In genomic region chr15:39960411-39960810, GRCh38 we compare ENCODE assay signal across 17 cellular contexts. TPM values are rescaled to one million over a fixed set of nuclear protein-coding genes. Genes with fewer than 3 reads are reported as not detected.
"Had no signal": no experiment of that assay in that cellular context is flagged by ENCODE, and none has a peak within 500 bp of the region (broad histone marks: within the 10 kb centered on the region; RNA-seq: fewer than 3 reads in every experiment).

No MANE protein-coding gene starts in this region.

- H3K27me3 ChIP-seq: dorsolateral prefrontal cortex, neutrophil, tibial artery had no signal

- DNase-seq: caudate nucleus; cortex of kidney; dorsolateral prefrontal cortex; effector CD8-positive, alpha-beta T cell; foreskin melanocyte; head of caudate nucleus; hippocampal formation; mesendoderm; naive thymus-derived CD8-positive, alpha-beta T cell; posterior cingulate gyrus; stimulated activated CD4-positive, alpha-beta T cell treated with anti-CD3 and anti-CD28 coated beads, Interleukin-4, amount 100 ng/mL, for 1 hour; stimulated activated CD8-positive, alpha-beta memory T cell treated with anti-CD3 and anti-CD28 coated beads, Interleukin-4, amount 100 ng/mL, for 48 hours; stimulated activated naive CD8-positive, alpha-beta T cell treated with anti-CD3 and anti-CD28 coated beads, Interleukin-15, Interleukin-2, amounts not matched to agents 100 U/mL and 50 U/mL, for 24 hours had no signal

- H3K4me3 ChIP-seq: dorsolateral prefrontal cortex, lung, tibial artery had no signal

- H3K4me1 ChIP-seq: tibial artery had no signal

- H3K27ac ChIP-seq: dorsolateral prefrontal cortex, neutrophil, tibial artery had no signal

- ATAC-seq: naive thymus-derived CD8-positive, alpha-beta T cell; stimulated activated effector memory CD8-positive, alpha-beta T cell treated with anti-CD3 and anti-CD28 coated beads, Interleukin-12 subunit alpha, Interleukin-12 subunit beta, amount 100 ng/mL, for 72 hours; stimulated activated naive CD8-positive, alpha-beta T cell treated with anti-CD3 and anti-CD28 coated beads, Interleukin-15, Interleukin-2, amounts not matched to agents 100 U/mL and 50 U/mL, for 24 hours had no signal

- H3K9me3 ChIP-seq: neutrophil, tibial artery had no signal

RNA-seq across cellular contexts. Expression of gene GPR176, which starts 40.3 kb away (rescaled TPM):
- total RNA-seq: naive thymus-derived CD8-positive, alpha-beta T cell had no signal
- polyA plus RNA-seq: naive thymus-derived CD8-positive, alpha-beta T cell had no signal
